ENCODE assay signal across 9 cellular contexts in genomic region chr4:159298502-159298901, GRCh38.
A peak's percentile ranks its signal among the peaks of the same experiment; 100 is the strongest.
DNase-seq lines count a peak whose midpoint lies in the region; ATAC-seq and TF ChIP-seq lines count a peak whose summit lies in the region.
"Had no signal": no experiment of that assay in that cellular context is flagged by ENCODE, and none has a peak within 500 bp of the region (broad histone marks: within the 10 kb centered on the region; RNA-seq: fewer than 3 reads in every experiment).

No MANE protein-coding gene starts in this region.

- DNase-seq in AG08396 (ENCODE audit: low spot score) (peak; percentile 48), epithelial cell of prostate (ENCODE audit: low read depth, low spot score) (peak; percentile 55), NCI-H1105 (lab: John Stamatoyannopoulos, UW) (no peak), sigmoid colon (no peak), posterior cingulate gyrus (no peak), WTC11 (ENCODE audit: low spot score) (no peak)
- DNase-seq: Kasumi-1 had no signal

- no peak overlapping the region for H3K4me3 Mint-ChIP-seq in WTC11

- H3K4me1 Mint-ChIP-seq in WTC11, result 0 out of 2 replicates have a peak, but pooled peaks cover 6% of the 10 kb centered on the region

- H3K9me3 Mint-ChIP-seq in WTC11, result no peaks in the 10 kb centered on the region

- intact Hi-C loops in sigmoid colon (cut with DNase I) (no loop called here), posterior cingulate gyrus (cut with DNase I) (no loop called here)

- 61 to 66% methylated on average over 4 of the region's 4 CpGs for whole genome bisulfite sequencing in sigmoid colon, 2 donors

- H3K27ac Mint-ChIP-seq in WTC11, result no peak overlapping the region

- peaks cover 0 to 41% (median 19%) of the 10 kb centered on the region in 4 donors for H3K4me1 ChIP-seq in sigmoid colon

- H3K4me3 ChIP-seq in sigmoid colon, result no peak overlapping the region

- H3K27ac ChIP-seq in epithelial cell of prostate, result peak overlapping the region; percentile 76
- no peak overlapping the region for H3K27ac ChIP-seq in sigmoid colon

- ATAC-seq in GM19328 (IDR thresholded peaks at IDR 0.05; ENCODE audit: unreplicated experiment), result peak; percentile 74
- ATAC-seq in HG03280 (IDR thresholded peaks at IDR 0.05; ENCODE audit: unreplicated experiment), result peak; percentile 78
- no peak for ATAC-seq in WTC11

- POLR2A ChIA-PET in WTC11 (lab: Charles Lee), result no interaction called here

- no peak for TF ChIP-seq CTCF in sigmoid colon (IDR thresholded peaks at IDR 0.05)
- no peak for TF ChIP-seq CTCF in WTC11 (IDR thresholded peaks at IDR 0.05)

- CTCF ChIA-PET in WTC11 (lab: Charles Lee), result no interaction called here

- TF ChIP-seq POLR2A in sigmoid colon (IDR thresholded peaks at IDR 0.05), result no peak

- H3K36me3 Mint-ChIP-seq in WTC11, result no peaks in the 10 kb centered on the region

- no peaks in the 10 kb centered on the region for H3K27me3 Mint-ChIP-seq in WTC11 (ENCODE audit: low read depth)

- no peak for TF ChIP-seq EP300 in sigmoid colon (IDR thresholded peaks at IDR 0.05)

- no peaks in the 10 kb centered on the region for H3K36me3 ChIP-seq in sigmoid colon

- H3K27me3 ChIP-seq in sigmoid colon, result no peaks in the 10 kb centered on the region

- H3K9me3 ChIP-seq in sigmoid colon, result no peaks in the 10 kb centered on the region

TF ChIP-seq in WTC11, 78 proteins besides CTCF, POLR2A, EP300 and RAD21:
- no peak for TF ChIP-seq ZNF219 (CRISPR knock-in tag; IDR thresholded peaks at IDR 0.05; ENCODE audit: borderline replicate concordance)
- TF ChIP-seq ZNF121 (CRISPR knock-in tag; IDR thresholded peaks at IDR 0.05), result no peak
- no peak for TF ChIP-seq ZNF512 (CRISPR knock-in tag; IDR thresholded peaks at IDR 0.05; ENCODE audit: borderline replicate concordance)
- TF ChIP-seq ATF6 (CRISPR knock-in tag; IDR thresholded peaks at IDR 0.05), result no peak
- TF ChIP-seq FOXP1 (CRISPR knock-in tag; IDR thresholded peaks at IDR 0.05; ENCODE audit: borderline replicate concordance), result no peak
- TF ChIP-seq ZBTB21 (CRISPR knock-in tag; IDR thresholded peaks at IDR 0.05; ENCODE audit: borderline replicate concordance), result no peak

Comparison
In these comparisons a context has a peak if more than half of its experiments do, and no peak if none do; other contexts are left out.
1. DNase-seq: peak in AG08396 (single experiment) and epithelial cell of prostate (single experiment); none in NCI-H1105 (single experiment), sigmoid colon (single experiment), posterior cingulate gyrus (0 of 10) and WTC11 (single experiment).